13 cellular contexts compared by ENCODE assay signal in genomic region chr1:159752135-159752580, GRCh38. TPM values are rescaled to one million over a fixed set of nuclear protein-coding genes. Genes with fewer than 3 reads are reported as not detected.
A peak's percentile ranks its signal among the peaks of the same experiment; 100 is the strongest.
DNase-seq lines count a peak whose midpoint lies in the region; ATAC-seq, FAIRE-seq and TF ChIP-seq lines count a peak whose summit lies in the region.
"Had no signal": no experiment of that assay in that cellular context is flagged by ENCODE, and none has a peak within 500 bp of the region (broad histone marks: within the 10 kb centered on the region; RNA-seq: fewer than 3 reads in every experiment).

No MANE protein-coding gene starts in this region.

- H3K36me3 ChIP-seq in endothelial cell of umbilical vein (ENCODE audit: control insufficient read depth in 2 of 2, extremely low read depth in 1 of 2, insufficient read depth in 2 of 2, low read length in 2 of 2) (no peaks in the 10 kb centered on the region), HepG2 (replicated peaks in 1 of 2; ENCODE audit: control insufficient read depth in 1 of 2, insufficient read depth in 2 of 2, low read length in 2 of 2) (no peaks in the 10 kb centered on the region), thoracic aorta (no peaks in the 10 kb centered on the region)

- dilution Hi-C loops in endothelial cell of umbilical vein (cut with MboI; ENCODE audit: extremely low pct_ligation_motif_present, low sequenced_read_pairs) = no loop called here

- H3K27ac ChIP-seq in endothelial cell of umbilical vein (ENCODE audit: insufficient read depth, low read depth, low read length) (no peak overlapping the region), HepG2 (ENCODE audit: extremely low read length, insufficient read depth, low read length) (no peak overlapping the region), thoracic aorta (no peak overlapping the region)
- H3K27ac ChIP-seq: PC-9, VCaP had no signal

- H3K9me3 ChIP-seq in endothelial cell of umbilical vein (replicated peaks; ENCODE audit: control insufficient read depth, insufficient read depth, low read length) (no peaks in the 10 kb centered on the region), HepG2 (ENCODE audit: low read length) (no peaks in the 10 kb centered on the region), thoracic aorta (no peaks in the 10 kb centered on the region)

- WGBS in HepG2 (ENCODE audit: low lambda C conversion rate) = 0% methylated on average over 4 of the region's 4 CpGs

- no peaks in the 10 kb centered on the region for H3K9me1 ChIP-seq in endothelial cell of umbilical vein (replicated peaks; ENCODE audit: control insufficient read depth, extremely low read depth, insufficient read depth, low read length)

- no peak for ATAC-seq in HepG2
- peak; percentile 28 for ATAC-seq in thoracic aorta (ENCODE audit: insufficient number of reproducible peaks, low FRiP score, low read depth)

- TF ChIP-seq EP300 in HepG2 (IDR thresholded peaks at IDR 0.05; ENCODE audit: low read depth in 2 of 2, low read length in 2 of 2) (no peak), HepG2 (CRISPR knock-in tag; IDR thresholded peaks at IDR 0.05; ENCODE audit: borderline replicate concordance) (no peak)

- in situ Hi-C loops in HepG2 (cut with HindIII; ENCODE audit: extremely low pct_ligation_motif_present, low pct_unique_long_range_greater_than_20kb) = no loop called here

- intact Hi-C loops in endothelial cell of umbilical vein (cut with micrococcal nuclease) (no loop called here), HepG2 (cut with micrococcal nuclease; ENCODE audit: unreplicated experiment) (no loop called here)

- H3K9ac ChIP-seq in endothelial cell of umbilical vein (replicated peaks; ENCODE audit: extremely low read depth, insufficient read depth, low read length) (no peak overlapping the region), HepG2 (ENCODE audit: insufficient read depth, low read depth, low read length) (no peak overlapping the region)

- H3K79me2 ChIP-seq in endothelial cell of umbilical vein (ENCODE audit: control insufficient read depth, insufficient read depth, low read length) (no peaks in the 10 kb centered on the region), HepG2 (ENCODE audit: insufficient read depth, low read length) (no peaks in the 10 kb centered on the region)

- no TSS peak for BruUV-seq in endothelial cell of umbilical vein (replicated peaks; lab: Mats Ljungman, UMichigan)
- BruUV-seq in HepG2 (replicated peaks; lab: Mats Ljungman, UMichigan) = no TSS peak

- H3K4me1 ChIP-seq in endothelial cell of umbilical vein (ENCODE audit: control insufficient read depth, extremely low read depth, insufficient read depth, low read length) = peaks cover 6% of the 10 kb centered on the region
- no peaks in the 10 kb centered on the region for H3K4me1 ChIP-seq in HepG2 (ENCODE audit: insufficient read depth, low read length)
- no peaks in the 10 kb centered on the region for H3K4me1 ChIP-seq in thoracic aorta (ENCODE audit: control insufficient read depth in 1 of 2, low read depth in 2 of 2)

- H3K4me2 ChIP-seq in endothelial cell of umbilical vein (ENCODE audit: insufficient read depth, low read length) (no peak overlapping the region), HepG2 (ENCODE audit: low read depth, low read length) (no peak overlapping the region)
- H3K4me2 ChIP-seq: PC-9 had no signal

- CTCF ChIA-PET in endothelial cell of umbilical vein (lab: Charles Lee) (interaction anchor here (1.8 kb wide), 1 partner anchor 106 kb away, joined by 4 read pairs; no protein-coding TSS in a partner anchor), HepG2 (lab: Yijun Ruan, JAX; ENCODE audit: low intra/inter-chr PET ratio, low total read pairs) (no interaction called here)

- TF ChIP-seq RAD21 in HepG2 (CRISPR knock-in tag; IDR thresholded peaks at IDR 0.05) = no peak

- H4K20me1 ChIP-seq in endothelial cell of umbilical vein (replicated peaks; ENCODE audit: control insufficient read depth, extremely low read depth, insufficient read depth, low read length) = no peaks in the 10 kb centered on the region
- no peaks in the 10 kb centered on the region for H4K20me1 ChIP-seq in HepG2 (ENCODE audit: insufficient read depth, low read length)

- no peak for TF ChIP-seq POLR2A in endothelial cell of umbilical vein (IDR thresholded peaks at IDR 0.05; ENCODE audit: low read depth, low read length)
- no peak for TF ChIP-seq POLR2A in HepG2 (IDR thresholded peaks at IDR 0.05; ENCODE audit: insufficient read depth in 1 of 2, low read depth in 2 of 2, low read length in 2 of 2)

- FAIRE-seq in endothelial cell of umbilical vein (lab: Jason Lieb, UNC) (peak; percentile 72), HepG2 (lab: Jason Lieb, UNC) (no peak)

- H2AFZ ChIP-seq in endothelial cell of umbilical vein (ENCODE audit: low read depth, low read length) = no peak overlapping the region
- no peak overlapping the region for H2AFZ ChIP-seq in HepG2 (ENCODE audit: low read length)
- H2AFZ ChIP-seq: PC-9 had no signal

- POLR2A ChIA-PET in endothelial cell of umbilical vein (lab: Charles Lee) = no interaction called here
- POLR2A ChIA-PET in HepG2 (lab: Yijun Ruan, JAX) = no interaction called here

- no peak overlapping the region for H3K4me3 ChIP-seq in endothelial cell of umbilical vein (replicated peaks in 1 of 3; ENCODE audit: insufficient read depth in 1 of 3, low read depth in 1 of 3, low read length in 3 of 3)
- no peak overlapping the region for H3K4me3 ChIP-seq in HepG2 (replicated peaks in 1 of 3; ENCODE audit: insufficient read depth in 1 of 3, low read depth in 2 of 3, low read length in 3 of 3)
- no peak overlapping the region for H3K4me3 ChIP-seq in thoracic aorta
- H3K4me3 ChIP-seq: PC-9 had no signal

- TF ChIP-seq CTCF in endothelial cell of umbilical vein (IDR thresholded peaks at IDR 0.05; ENCODE audit: extremely low read depth in 1 of 2, insufficient read depth in 1 of 2, low read depth in 1 of 2, low read length in 2 of 2) (no peak), HepG2 (CRISPR knock-in tag; IDR thresholded peaks at IDR 0.05) (no peak), thoracic aorta (IDR thresholded peaks at IDR 0.05) (no peak), GM10266 (IDR thresholded peaks at IDR 0.05; ENCODE audit: control insufficient read depth, insufficient read depth, low read depth, missing control alignments) (no peak)

- peak; percentile 31 for DNase-seq in HS-5 (ENCODE audit: low read depth)
- DNase-seq in endothelial cell of umbilical vein (ENCODE audit: low read depth, low spot score) = peak; percentile 82
- DNase-seq in HepG2 (ENCODE audit: low spot score) = peak; percentile 21
- peak; percentile 8 for DNase-seq in thoracic aorta (ENCODE audit: low spot score)
- no peak for DNase-seq in stimulated activated CD4-positive, alpha-beta T cell treated with anti-CD3 and anti-CD28 coated beads, Interleukin-2, amount 100 ng/mL, for 48 hours
- DNase-seq in activated effector memory CD4-positive, alpha-beta T cell treated with Interleukin-2 at 50 U/mL for 16 hours = no peak
- DNase-seq in NCI-H146 (lab: John Stamatoyannopoulos, UW) = no peak
- no peak for DNase-seq in GM10266 (ENCODE audit: extremely low spot score)
- DNase-seq: midbrain, NCI-H1105 treated with DMSO at 0.1 percent for 48 hours, substantia nigra had no signal

- H3K27me3 ChIP-seq in endothelial cell of umbilical vein (ENCODE audit: control insufficient read depth in 2 of 2, insufficient read depth in 2 of 2, low read length in 2 of 2) (no peaks in the 10 kb centered on the region), HepG2 (ENCODE audit: control insufficient read depth in 1 of 2, insufficient read depth in 2 of 2, low read length in 2 of 2) (no peaks in the 10 kb centered on the region), thoracic aorta (replicated peaks; ENCODE audit: insufficient read depth) (no peaks in the 10 kb centered on the region)

RNA-seq across cellular contexts. Expression of gene DUSP23, which starts 28.6 kb away (rescaled TPM):
- total RNA-seq in endothelial cell of umbilical vein = 82.5 and 126 TPM in 2 replicates
- 197 and 295 TPM in 2 replicates for polyA plus RNA-seq in endothelial cell of umbilical vein
- polyA plus RNA-seq in endothelial cell of umbilical vein (2011; cell fraction: cytosol; rRNA removed) = 167 and 177 TPM in 2 replicates
- 62.9 and 68.0 TPM in 2 replicates for polyA plus RNA-seq in endothelial cell of umbilical vein (2011; cell fraction: nucleus; rRNA removed)
- polyA plus RNA-seq in endothelial cell of umbilical vein (2012) = 120 and 130 TPM in 2 replicates
- polyA minus RNA-seq in endothelial cell of umbilical vein = 37.7 and 46.3 TPM in 2 replicates
- polyA minus RNA-seq in endothelial cell of umbilical vein (2011; cell fraction: cytosol; rRNA and poly(A)+ RNA removed) = not detected
- polyA minus RNA-seq in endothelial cell of umbilical vein (2011; cell fraction: nucleus; rRNA and poly(A)+ RNA removed) = 11.5 and 14.8 TPM in 2 replicates
- total RNA-seq in HepG2 (2016; rRNA removed; fragmentation: Illumina TruSeq; extraction: Trizol) = not detected in 2 replicates
- not detected in 2 replicates for total RNA-seq in HepG2 (2016; cell fraction: cytosol; rRNA removed; fragmentation: Illumina TruSeq; extraction: Trizol; ENCODE audit: low read depth)
- total RNA-seq in HepG2 (2016; cell fraction: insoluble cytoplasmic fraction; rRNA removed; fragmentation: Illumina TruSeq; extraction: Trizol) = not detected in 2 replicates
- not detected in 2 replicates for total RNA-seq in HepG2 (2016; cell fraction: membrane; rRNA removed; fragmentation: Illumina TruSeq; extraction: Trizol)
- total RNA-seq in HepG2 (2016; cell fraction: nucleus; rRNA removed; fragmentation: Illumina TruSeq; extraction: Trizol) = not detected in 2 replicates
- not detected in 2 replicates for polyA plus RNA-seq in HepG2 (2011; rRNA removed)
- polyA plus RNA-seq in HepG2 (2011; cell fraction: cytosol; rRNA removed) = not detected in 2 replicates
- polyA plus RNA-seq in HepG2 (2011; cell fraction: nucleus; rRNA removed) = not detected in 2 replicates
- not detected in 2 replicates for polyA plus RNA-seq in HepG2 (2012)
- not detected in 2 replicates for polyA plus RNA-seq in HepG2 (2016; cell fraction: cytosol; fragmentation: Illumina TruSeq; extraction: Trizol; ENCODE audit: low read depth)
- polyA plus RNA-seq in HepG2 (2016; cell fraction: insoluble cytoplasmic fraction; fragmentation: Illumina TruSeq; extraction: Trizol; ENCODE audit: low read depth) = not detected in 2 replicates
- polyA plus RNA-seq in HepG2 (2016; cell fraction: membrane; fragmentation: Illumina TruSeq; extraction: Trizol; ENCODE audit: low read depth) = not detected in 2 replicates
- polyA plus RNA-seq in HepG2 (2016; cell fraction: nucleus; fragmentation: Illumina TruSeq; extraction: Trizol; ENCODE audit: insufficient read depth, low read depth) = not detected in 2 replicates
- not detected in 2 replicates for polyA minus RNA-seq in HepG2 (2011; rRNA and poly(A)+ RNA removed; ENCODE audit: low replicate concordance)
- polyA minus RNA-seq in HepG2 (2011; cell fraction: cytosol; rRNA and poly(A)+ RNA removed) = not detected in 2 replicates
- not detected in 2 replicates for polyA minus RNA-seq in HepG2 (2011; cell fraction: nucleus; rRNA and poly(A)+ RNA removed)
- 100 to 1,000 TPM in 1 of 2 donors, 10 to 100 TPM in 1; 48.6 to 111 TPM for total RNA-seq in thoracic aorta

RNA-seq across cellular contexts. Expression of gene CRP, which starts 37.8 kb away (rescaled TPM):
- not detected in 2 replicates for total RNA-seq in endothelial cell of umbilical vein
- not detected in 2 replicates for polyA plus RNA-seq in endothelial cell of umbilical vein
- not detected in 2 replicates for polyA plus RNA-seq in endothelial cell of umbilical vein (2011; cell fraction: cytosol; rRNA removed)
- polyA plus RNA-seq in endothelial cell of umbilical vein (2011; cell fraction: nucleus; rRNA removed) = 0.15 and 0.46 TPM in 2 replicates
- polyA plus RNA-seq in endothelial cell of umbilical vein (2012) = not detected in 2 replicates
- polyA minus RNA-seq in endothelial cell of umbilical vein = not detected in 2 replicates
- polyA minus RNA-seq in endothelial cell of umbilical vein (2011; cell fraction: cytosol; rRNA and poly(A)+ RNA removed) = not detected
- not detected in 2 replicates for polyA minus RNA-seq in endothelial cell of umbilical vein (2011; cell fraction: nucleus; rRNA and poly(A)+ RNA removed)
- not detected in 2 replicates for total RNA-seq in HepG2 (2016; rRNA removed; fragmentation: Illumina TruSeq; extraction: Trizol)
- not detected in 2 replicates for total RNA-seq in HepG2 (2016; cell fraction: cytosol; rRNA removed; fragmentation: Illumina TruSeq; extraction: Trizol; ENCODE audit: low read depth)
- total RNA-seq in HepG2 (2016; cell fraction: insoluble cytoplasmic fraction; rRNA removed; fragmentation: Illumina TruSeq; extraction: Trizol) = not detected in 2 replicates
- total RNA-seq in HepG2 (2016; cell fraction: membrane; rRNA removed; fragmentation: Illumina TruSeq; extraction: Trizol) = not detected in 2 replicates
- total RNA-seq in HepG2 (2016; cell fraction: nucleus; rRNA removed; fragmentation: Illumina TruSeq; extraction: Trizol) = not detected in 2 replicates
- not detected in 2 replicates for polyA plus RNA-seq in HepG2 (2011; rRNA removed)
- polyA plus RNA-seq in HepG2 (2011; cell fraction: cytosol; rRNA removed) = not detected in 2 replicates
- polyA plus RNA-seq in HepG2 (2011; cell fraction: nucleus; rRNA removed) = not detected in 2 replicates
- polyA plus RNA-seq in HepG2 (2012) = not detected in 2 replicates
- polyA plus RNA-seq in HepG2 (2016; cell fraction: cytosol; fragmentation: Illumina TruSeq; extraction: Trizol; ENCODE audit: low read depth) = not detected in 2 replicates
- polyA plus RNA-seq in HepG2 (2016; cell fraction: insoluble cytoplasmic fraction; fragmentation: Illumina TruSeq; extraction: Trizol; ENCODE audit: low read depth) = not detected in 2 replicates
- polyA plus RNA-seq in HepG2 (2016; cell fraction: membrane; fragmentation: Illumina TruSeq; extraction: Trizol; ENCODE audit: low read depth) = not detected in 2 replicates
- polyA plus RNA-seq in HepG2 (2016; cell fraction: nucleus; fragmentation: Illumina TruSeq; extraction: Trizol; ENCODE audit: insufficient read depth, low read depth) = not detected in 2 replicates
- not detected in 2 replicates for polyA minus RNA-seq in HepG2 (2011; rRNA and poly(A)+ RNA removed; ENCODE audit: low replicate concordance)
- polyA minus RNA-seq in HepG2 (2011; cell fraction: cytosol; rRNA and poly(A)+ RNA removed) = not detected in 2 replicates
- polyA minus RNA-seq in HepG2 (2011; cell fraction: nucleus; rRNA and poly(A)+ RNA removed) = not detected in 2 replicates
- not detected for total RNA-seq in thoracic aorta
- total RNA-seq: PC-9 had no signal

RNA-seq across cellular contexts. Expression of gene FCRL6, which starts 50.0 kb away (rescaled TPM):
- total RNA-seq in endothelial cell of umbilical vein (not detected in 2 replicates), HepG2 (2016; rRNA removed; fragmentation: Illumina TruSeq; extraction: Trizol) (not detected in 2 replicates), thoracic aorta (not detected)
- polyA plus RNA-seq in endothelial cell of umbilical vein (0.06 and 0.25 TPM in 2 replicates), HepG2 (2011; rRNA removed) (not detected in 2 replicates)
- 0.11 TPM in 1 of 2 replicates, not detected in the other for polyA plus RNA-seq in endothelial cell of umbilical vein (2011; cell fraction: cytosol; rRNA removed)
- polyA plus RNA-seq in endothelial cell of umbilical vein (2011; cell fraction: nucleus; rRNA removed) = 0.71 and 0.95 TPM in 2 replicates
- polyA plus RNA-seq in endothelial cell of umbilical vein (2012) = 0.27 TPM in 1 of 2 replicates, not detected in the other
- polyA minus RNA-seq in endothelial cell of umbilical vein = not detected in 2 replicates
- polyA minus RNA-seq in endothelial cell of umbilical vein (2011; cell fraction: cytosol; rRNA and poly(A)+ RNA removed) = not detected
- polyA minus RNA-seq in endothelial cell of umbilical vein (2011; cell fraction: nucleus; rRNA and poly(A)+ RNA removed) = not detected in 2 replicates
- not detected in 2 replicates for total RNA-seq in HepG2 (2016; cell fraction: cytosol; rRNA removed; fragmentation: Illumina TruSeq; extraction: Trizol; ENCODE audit: low read depth)
- total RNA-seq in HepG2 (2016; cell fraction: insoluble cytoplasmic fraction; rRNA removed; fragmentation: Illumina TruSeq; extraction: Trizol) = not detected in 2 replicates
- not detected in 2 replicates for total RNA-seq in HepG2 (2016; cell fraction: membrane; rRNA removed; fragmentation: Illumina TruSeq; extraction: Trizol)
- total RNA-seq in HepG2 (2016; cell fraction: nucleus; rRNA removed; fragmentation: Illumina TruSeq; extraction: Trizol) = not detected in 2 replicates
- not detected in 2 replicates for polyA plus RNA-seq in HepG2 (2011; cell fraction: cytosol; rRNA removed)
- not detected in 2 replicates for polyA plus RNA-seq in HepG2 (2011; cell fraction: nucleus; rRNA removed)
- polyA plus RNA-seq in HepG2 (2012) = not detected in 2 replicates
- not detected in 2 replicates for polyA plus RNA-seq in HepG2 (2016; cell fraction: cytosol; fragmentation: Illumina TruSeq; extraction: Trizol; ENCODE audit: low read depth)
- polyA plus RNA-seq in HepG2 (2016; cell fraction: insoluble cytoplasmic fraction; fragmentation: Illumina TruSeq; extraction: Trizol; ENCODE audit: low read depth) = not detected in 2 replicates
- not detected in 2 replicates for polyA plus RNA-seq in HepG2 (2016; cell fraction: membrane; fragmentation: Illumina TruSeq; extraction: Trizol; ENCODE audit: low read depth)
- not detected in 2 replicates for polyA plus RNA-seq in HepG2 (2016; cell fraction: nucleus; fragmentation: Illumina TruSeq; extraction: Trizol; ENCODE audit: insufficient read depth, low read depth)
- not detected in 2 replicates for polyA minus RNA-seq in HepG2 (2011; rRNA and poly(A)+ RNA removed; ENCODE audit: low replicate concordance)
- polyA minus RNA-seq in HepG2 (2011; cell fraction: cytosol; rRNA and poly(A)+ RNA removed) = not detected in 2 replicates
- polyA minus RNA-seq in HepG2 (2011; cell fraction: nucleus; rRNA and poly(A)+ RNA removed) = not detected in 2 replicates
- total RNA-seq: PC-9 had no signal

Comparison
In these comparisons a context has a peak if more than half of its experiments do, and no peak if none do; other contexts are left out.
1. DNase-seq: peak in HS-5 (single experiment), endothelial cell of umbilical vein (single experiment), HepG2 (single experiment) and thoracic aorta (single experiment); none in stimulated activated CD4-positive, alpha-beta T cell treated with anti-CD3 and anti-CD28 coated beads, Interleukin-2, amount 100 ng/mL, for 48 hours (0 of 2), activated effector memory CD4-positive, alpha-beta T cell treated with Interleukin-2 at 50 U/mL for 16 hours (single experiment), NCI-H146 (single experiment) and GM10266 (single experiment).
2. RNA of gene DUSP23, which starts 28.6 kb away (total RNA-seq): 48.6 to 111 TPM in thoracic aorta and 82.5 to 126 TPM in endothelial cell of umbilical vein; not detected in HepG2; every median in the first group is over 10 times any median in the second.